Comparison of ENCODE assay signal across 8 cellular contexts in the genomic region with DNA sequence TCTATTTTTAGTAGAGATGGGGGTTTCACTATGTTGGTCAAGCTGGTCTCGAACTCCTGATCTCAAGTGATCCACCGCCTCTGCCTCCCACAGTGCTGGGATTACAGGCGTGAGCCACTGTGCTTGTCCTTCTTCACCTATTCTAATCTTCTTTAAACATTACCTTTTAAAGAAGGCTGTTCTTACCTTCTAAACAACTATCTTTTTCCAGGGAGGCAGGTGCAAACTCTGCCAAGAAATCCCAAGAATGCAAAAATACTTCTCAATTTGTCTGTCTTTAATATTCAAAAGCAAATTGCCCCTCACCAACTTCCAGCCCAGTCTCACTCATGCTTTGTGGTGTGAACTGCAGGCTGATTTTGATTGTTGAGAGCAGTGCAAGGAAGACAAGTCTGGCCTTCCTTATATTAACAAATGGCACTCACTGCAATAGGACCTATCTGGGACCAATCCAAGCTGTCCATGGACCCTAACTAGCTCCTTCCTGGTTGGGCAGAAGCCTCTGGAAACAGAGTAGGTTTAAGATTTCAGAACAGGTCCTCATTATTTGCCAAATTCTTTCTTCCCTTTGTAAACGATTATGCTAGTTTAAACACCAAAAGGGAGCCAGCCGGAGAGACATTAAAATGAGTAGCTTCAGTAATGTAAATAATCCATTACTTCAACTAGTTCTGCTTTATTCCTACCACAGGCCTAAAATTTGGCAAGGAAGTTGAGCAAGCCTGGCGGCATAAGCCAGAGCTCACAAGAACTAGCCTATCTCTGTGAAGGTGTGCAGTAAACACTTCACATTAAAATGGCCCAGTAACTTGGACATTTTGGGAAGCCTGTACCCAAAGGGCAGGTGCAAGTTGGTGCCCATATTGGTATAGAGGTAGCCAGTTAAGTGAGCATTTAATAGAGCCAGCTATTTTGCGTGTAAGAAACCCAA. TPM values are rescaled to one million over a fixed set of nuclear protein-coding genes. Genes with fewer than 3 reads are reported as not detected.
DNase-seq lines count a peak whose midpoint lies in the region; ATAC-seq, FAIRE-seq and TF ChIP-seq lines count a peak whose summit lies in the region.

No MANE protein-coding gene starts in this region.

- no peak overlapping the region for H2AFZ ChIP-seq in SK-N-SH (ENCODE audit: low read depth)

- no peak for ATAC-seq in SK-N-SH treated with all-trans-retinoic acid at 6 μM for 48 hours
- no peak for ATAC-seq in mucosa of descending colon
- no peak for ATAC-seq in HG03159 (IDR thresholded peaks at IDR 0.05; ENCODE audit: unreplicated experiment)
- no peak for ATAC-seq in GM18519 (IDR thresholded peaks at IDR 0.05; ENCODE audit: low FRiP score, unreplicated experiment)

- DNase-seq in SK-N-SH (no peak), OCI-M1 (lab: John Stamatoyannopoulos, UW) (peak; percentile 69), choroid plexus epithelial cell (ENCODE audit: low read depth) (peak; percentile 42), mucosa of descending colon (no peak), RCC 7860 (ENCODE audit: low spot score) (no peak)

- WGBS in SK-N-SH (ENCODE audit: low lambda C conversion rate) = 56% methylated on average over 7 of the region's 7 CpGs

- peaks cover 40% of the 10 kb centered on the region for H3K79me2 ChIP-seq in SK-N-SH (ENCODE audit: insufficient read depth)

- peak overlapping the region; percentile 95 for H3K9ac ChIP-seq in SK-N-SH

- no peak for TF ChIP-seq RAD21 in SK-N-SH (IDR thresholded peaks at IDR 0.05; ENCODE audit: low read length)

- H3K4me2 ChIP-seq in SK-N-SH = peak overlapping the region; percentile 80

- intact Hi-C loops in mucosa of descending colon (cut with DNase I, micrococcal nuclease) = no loop called here

- H3K4me3 ChIP-seq in SK-N-SH (ENCODE audit: low read depth in 2 of 2, low read length in 1 of 2) (peak overlapping the region; percentile 88), choroid plexus epithelial cell (ENCODE audit: low read depth, low read length) (peak overlapping the region; percentile 99), mucosa of descending colon (peak overlapping the region; percentile 91)

- no peak for FAIRE-seq in RCC 7860 (lab: Jason Lieb, UNC)

- H3K9me2 ChIP-seq in SK-N-SH = no peaks in the 10 kb centered on the region

- no peaks in the 10 kb centered on the region for H3K27me3 ChIP-seq in SK-N-SH (ENCODE audit: insufficient read depth)

- H3K4me1 ChIP-seq in SK-N-SH (ENCODE audit: control insufficient read depth in 1 of 2, insufficient read depth in 2 of 2, low read depth in 1 of 2, low read length in 1 of 2) = peaks cover 11 to 14% of the 10 kb centered on the region in 2 experiments; a peak in 2 of 4 replicates
- H3K4me1 ChIP-seq in mucosa of descending colon (ENCODE audit: low read depth) = peaks cover 19% of the 10 kb centered on the region

- no peak for TF ChIP-seq CTCF in SK-N-SH (IDR thresholded peaks at IDR 0.05)
- TF ChIP-seq CTCF in choroid plexus epithelial cell (conservative IDR thresholded peaks at IDR 0.05; ENCODE audit: low read depth, low read length) = no peak
- no peak for TF ChIP-seq CTCF in mucosa of descending colon (IDR thresholded peaks at IDR 0.05)

- H3K36me3 ChIP-seq in SK-N-SH (replicated peaks in 1 of 2; ENCODE audit: control insufficient read depth in 1 of 2, insufficient read depth in 2 of 2, low read length in 1 of 2) (peaks cover 5 to 29% of the 10 kb centered on the region in 2 experiments), mucosa of descending colon (ENCODE audit: low read depth) (no peaks in the 10 kb centered on the region)

- H4K20me1 ChIP-seq in SK-N-SH (ENCODE audit: insufficient read depth) = no peaks in the 10 kb centered on the region

- peak overlapping the region; percentile 93 to 96 for H3K27ac ChIP-seq in SK-N-SH (ENCODE audit: low read depth in 2 of 2, low read length in 1 of 2)

- H3F3A ChIP-seq in SK-N-SH (replicated peaks; ENCODE audit: insufficient read depth) = peaks cover 27% of the 10 kb centered on the region

- H3K9me3 ChIP-seq in SK-N-SH (no peaks in the 10 kb centered on the region), mucosa of descending colon (no peaks in the 10 kb centered on the region)

- POLR2A ChIA-PET in SK-N-SH (lab: Yijun Ruan, JAX) = interaction anchor here (0.5 to 2.8 kb wide), 5 partner anchors 9 to 1934 kb away, joined by 3 to 34 read pairs (median 3); a partner anchor contains a TSS

- CTCF ChIA-PET in SK-N-SH (lab: Yijun Ruan, JAX) = interaction anchor here (1.0 to 4.4 kb wide), 12 partner anchors 12 to 334 kb away, joined by 3 to 40 read pairs (median 14); no protein-coding TSS in a partner anchor

- no peak for TF ChIP-seq EP300 in SK-N-SH (IDR thresholded peaks at IDR 0.05; ENCODE audit: borderline replicate concordance in 1 of 2, low read depth in 1 of 2, low read length in 1 of 2)

TF ChIP-seq in SK-N-SH, 30 proteins besides CTCF, POLR2A, EP300 and RAD21:
- TF ChIP-seq SIN3A (IDR thresholded peaks at IDR 0.05; ENCODE audit: borderline replicate concordance, low read depth, low read length) = no peak
- no peak for TF ChIP-seq TEAD4 (IDR thresholded peaks at IDR 0.05; ENCODE audit: borderline replicate concordance, insufficient read depth)
- no peak for TF ChIP-seq RFX5 (IDR thresholded peaks at IDR 0.05; ENCODE audit: low read length)
- TF ChIP-seq NRF1 (IDR thresholded peaks at IDR 0.05; ENCODE audit: low read depth, low read length) = no peak
- TF ChIP-seq, protein P1, sequence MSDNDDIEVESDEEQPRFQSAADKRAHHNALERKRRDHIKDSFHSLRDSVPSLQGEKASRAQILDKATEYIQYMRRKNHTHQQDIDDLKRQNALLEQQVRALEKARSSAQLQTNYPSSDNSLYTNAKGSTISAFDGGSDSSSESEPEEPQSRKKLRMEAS (IDR thresholded peaks at IDR 0.05; ENCODE audit: low read depth) = no peak
- no peak for TF ChIP-seq RXRA (IDR thresholded peaks at IDR 0.05; ENCODE audit: borderline replicate concordance, low read depth)
- 0 out of 2 replicates have a peak, but pooled peaks have one; percentile 13 for TF ChIP-seq TAF1 (IDR thresholded peaks at IDR 0.05; ENCODE audit: borderline replicate concordance, low read depth, low read length)

TF ChIP-seq in SK-N-SH treated with all-trans-retinoic acid at 6 μM for 48 hours, 23 proteins besides CTCF, POLR2A, EP300 and RAD21 (continues in another document):
- TF ChIP-seq ZFP30 (CRISPR knock-in tag; IDR thresholded peaks at IDR 0.05) (no peak), OSR1 (CRISPR knock-in tag; IDR thresholded peaks at IDR 0.05) (no peak), TOX (CRISPR knock-in tag; IDR thresholded peaks at IDR 0.05; ENCODE audit: borderline replicate concordance) (no peak), ARNTL (CRISPR knock-in tag; IDR thresholded peaks at IDR 0.05; ENCODE audit: borderline replicate concordance, low read depth) (no peak)
- TF ChIP-seq, protein P2, sequence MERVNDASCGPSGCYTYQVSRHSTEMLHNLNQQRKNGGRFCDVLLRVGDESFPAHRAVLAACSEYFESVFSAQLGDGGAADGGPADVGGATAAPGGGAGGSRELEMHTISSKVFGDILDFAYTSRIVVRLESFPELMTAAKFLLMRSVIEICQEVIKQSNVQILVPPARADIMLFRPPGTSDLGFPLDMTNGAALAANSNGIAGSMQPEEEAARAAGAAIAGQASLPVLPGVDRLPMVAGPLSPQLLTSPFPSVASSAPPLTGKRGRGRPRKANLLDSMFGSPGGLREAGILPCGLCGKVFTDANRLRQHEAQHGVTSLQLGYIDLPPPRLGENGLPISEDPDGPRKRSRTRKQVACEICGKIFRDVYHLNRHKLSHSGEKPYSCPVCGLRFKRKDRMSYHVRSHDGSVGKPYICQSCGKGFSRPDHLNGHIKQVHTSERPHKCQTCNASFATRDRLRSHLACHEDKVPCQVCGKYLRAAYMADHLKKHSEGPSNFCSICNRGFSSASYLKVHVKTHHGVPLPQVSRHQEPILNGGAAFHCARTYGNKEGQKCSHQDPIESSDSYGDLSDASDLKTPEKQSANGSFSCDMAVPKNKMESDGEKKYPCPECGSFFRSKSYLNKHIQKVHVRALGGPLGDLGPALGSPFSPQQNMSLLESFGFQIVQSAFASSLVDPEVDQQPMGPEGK (CRISPR knock-in tag; IDR thresholded peaks at IDR 0.05; ENCODE audit: borderline replicate concordance) = no peak
- TF ChIP-seq, protein P3, sequence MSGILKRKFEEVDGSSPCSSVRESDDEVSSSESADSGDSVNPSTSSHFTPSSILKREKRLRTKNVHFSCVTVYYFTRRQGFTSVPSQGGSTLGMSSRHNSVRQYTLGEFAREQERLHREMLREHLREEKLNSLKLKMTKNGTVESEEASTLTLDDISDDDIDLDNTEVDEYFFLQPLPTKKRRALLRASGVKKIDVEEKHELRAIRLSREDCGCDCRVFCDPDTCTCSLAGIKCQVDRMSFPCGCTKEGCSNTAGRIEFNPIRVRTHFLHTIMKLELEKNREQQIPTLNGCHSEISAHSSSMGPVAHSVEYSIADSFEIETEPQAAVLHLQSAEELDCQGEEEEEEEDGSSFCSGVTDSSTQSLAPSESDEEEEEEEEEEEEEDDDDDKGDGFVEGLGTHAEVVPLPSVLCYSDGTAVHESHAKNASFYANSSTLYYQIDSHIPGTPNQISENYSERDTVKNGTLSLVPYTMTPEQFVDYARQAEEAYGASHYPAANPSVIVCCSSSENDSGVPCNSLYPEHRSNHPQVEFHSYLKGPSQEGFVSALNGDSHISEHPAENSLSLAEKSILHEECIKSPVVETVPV (CRISPR knock-in tag; IDR thresholded peaks at IDR 0.05) = no peak
- TF ChIP-seq, protein P4, sequence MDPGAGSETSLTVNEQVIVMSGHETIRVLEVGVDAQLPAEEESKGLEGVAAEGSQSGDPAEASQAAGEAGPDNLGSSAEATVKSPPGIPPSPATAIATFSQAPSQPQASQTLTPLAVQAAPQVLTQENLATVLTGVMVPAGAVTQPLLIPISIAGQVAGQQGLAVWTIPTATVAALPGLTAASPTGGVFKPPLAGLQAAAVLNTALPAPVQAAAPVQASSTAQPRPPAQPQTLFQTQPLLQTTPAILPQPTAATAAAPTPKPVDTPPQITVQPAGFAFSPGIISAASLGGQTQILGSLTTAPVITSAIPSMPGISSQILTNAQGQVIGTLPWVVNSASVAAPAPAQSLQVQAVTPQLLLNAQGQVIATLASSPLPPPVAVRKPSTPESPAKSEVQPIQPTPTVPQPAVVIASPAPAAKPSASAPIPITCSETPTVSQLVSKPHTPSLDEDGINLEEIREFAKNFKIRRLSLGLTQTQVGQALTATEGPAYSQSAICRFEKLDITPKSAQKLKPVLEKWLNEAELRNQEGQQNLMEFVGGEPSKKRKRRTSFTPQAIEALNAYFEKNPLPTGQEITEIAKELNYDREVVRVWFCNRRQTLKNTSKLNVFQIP (CRISPR knock-in tag; IDR thresholded peaks at IDR 0.05; ENCODE audit: borderline replicate concordance, low read depth) = no peak

RNA-seq across cellular contexts. Expression of a gene that starts 1.6 kb away (rescaled TPM):
- 26.4 and 44.1 TPM in 2 replicates for polyA plus RNA-seq in SK-N-SH (2012; rRNA removed)
- polyA plus RNA-seq in SK-N-SH (2012; cell fraction: cytosol; rRNA removed) = 19.1 and 35.3 TPM in 2 replicates
- 32.6 and 83.8 TPM in 2 replicates for polyA plus RNA-seq in SK-N-SH (2012; cell fraction: nucleus; rRNA removed)
- 10 to 100 TPM; 55.3 to 80.4 (median 60.7) TPM for total RNA-seq in mucosa of descending colon

RNA-seq across cellular contexts. Expression of a gene that starts 15.6 kb away (rescaled TPM):
- 5.6 and 6.6 TPM in 2 replicates for polyA plus RNA-seq in SK-N-SH (2012; rRNA removed)
- 4.9 and 5.3 TPM in 2 replicates for polyA plus RNA-seq in SK-N-SH (2012; cell fraction: cytosol; rRNA removed)
- polyA plus RNA-seq in SK-N-SH (2012; cell fraction: nucleus; rRNA removed) = 10.9 and 17.6 TPM in 2 replicates
- total RNA-seq in mucosa of descending colon = 1 to 10 TPM; 3.7 to 6.2 (median 4.4) TPM

Comparison
In these comparisons a context has a peak if more than half of its experiments do, and no peak if none do; other contexts are left out.
1. DNase-seq: peak in OCI-M1 (single experiment) and choroid plexus epithelial cell (single experiment); none in SK-N-SH (single experiment), mucosa of descending colon (0 of 3) and RCC 7860 (single experiment).
2. Peak in every context shown above with its lines, with median percentiles within 50 percentile points of each other: H3K4me3 ChIP-seq.